Comparison of ENCODE assay signal across 2 cellular contexts in the genomic region with DNA sequence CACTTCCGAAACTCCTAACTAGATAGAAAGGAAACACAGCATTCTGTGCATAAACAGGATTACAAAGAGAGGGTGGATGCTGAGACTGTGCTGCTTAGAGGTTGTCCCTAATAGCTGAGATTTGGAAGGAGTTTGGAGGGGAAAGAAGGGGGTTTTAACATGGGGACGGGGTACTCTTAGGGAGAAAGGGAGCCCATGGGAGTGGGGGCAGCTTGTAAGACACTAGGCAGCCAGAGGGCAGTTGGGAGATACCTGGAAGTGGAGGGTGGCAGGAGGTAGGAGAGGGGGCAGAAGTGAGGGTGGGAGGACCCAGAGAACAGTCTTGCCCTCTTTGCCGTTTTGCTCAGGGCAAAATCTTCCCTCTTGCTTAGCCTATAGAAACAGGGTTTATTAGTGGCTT.
TF ChIP-seq lines count a peak whose summit lies in the region.

No MANE protein-coding gene starts in this region.

TF ChIP-seq in GM23338, 12 proteins besides CTCF, POLR2A, EP300 and RAD21 (continued from another document):
- TF ChIP-seq, protein P1, sequence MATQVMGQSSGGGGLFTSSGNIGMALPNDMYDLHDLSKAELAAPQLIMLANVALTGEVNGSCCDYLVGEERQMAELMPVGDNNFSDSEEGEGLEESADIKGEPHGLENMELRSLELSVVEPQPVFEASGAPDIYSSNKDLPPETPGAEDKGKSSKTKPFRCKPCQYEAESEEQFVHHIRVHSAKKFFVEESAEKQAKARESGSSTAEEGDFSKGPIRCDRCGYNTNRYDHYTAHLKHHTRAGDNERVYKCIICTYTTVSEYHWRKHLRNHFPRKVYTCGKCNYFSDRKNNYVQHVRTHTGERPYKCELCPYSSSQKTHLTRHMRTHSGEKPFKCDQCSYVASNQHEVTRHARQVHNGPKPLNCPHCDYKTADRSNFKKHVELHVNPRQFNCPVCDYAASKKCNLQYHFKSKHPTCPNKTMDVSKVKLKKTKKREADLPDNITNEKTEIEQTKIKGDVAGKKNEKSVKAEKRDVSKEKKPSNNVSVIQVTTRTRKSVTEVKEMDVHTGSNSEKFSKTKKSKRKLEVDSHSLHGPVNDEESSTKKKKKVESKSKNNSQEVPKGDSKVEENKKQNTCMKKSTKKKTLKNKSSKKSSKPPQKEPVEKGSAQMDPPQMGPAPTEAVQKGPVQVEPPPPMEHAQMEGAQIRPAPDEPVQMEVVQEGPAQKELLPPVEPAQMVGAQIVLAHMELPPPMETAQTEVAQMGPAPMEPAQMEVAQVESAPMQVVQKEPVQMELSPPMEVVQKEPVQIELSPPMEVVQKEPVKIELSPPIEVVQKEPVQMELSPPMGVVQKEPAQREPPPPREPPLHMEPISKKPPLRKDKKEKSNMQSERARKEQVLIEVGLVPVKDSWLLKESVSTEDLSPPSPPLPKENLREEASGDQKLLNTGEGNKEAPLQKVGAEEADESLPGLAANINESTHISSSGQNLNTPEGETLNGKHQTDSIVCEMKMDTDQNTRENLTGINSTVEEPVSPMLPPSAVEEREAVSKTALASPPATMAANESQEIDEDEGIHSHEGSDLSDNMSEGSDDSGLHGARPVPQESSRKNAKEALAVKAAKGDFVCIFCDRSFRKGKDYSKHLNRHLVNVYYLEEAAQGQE (IDR thresholded peaks at IDR 0.05; ENCODE audit: unreplicated experiment) = no peak
- no peak for TF ChIP-seq EZH2phosphoT487 (IDR thresholded peaks at IDR 0.05; ENCODE audit: unreplicated experiment)
- no peak for TF ChIP-seq CREB1 (CRISPR knock-in tag; IDR thresholded peaks at IDR 0.05; ENCODE audit: low read depth)
- TF ChIP-seq, protein P2, sequence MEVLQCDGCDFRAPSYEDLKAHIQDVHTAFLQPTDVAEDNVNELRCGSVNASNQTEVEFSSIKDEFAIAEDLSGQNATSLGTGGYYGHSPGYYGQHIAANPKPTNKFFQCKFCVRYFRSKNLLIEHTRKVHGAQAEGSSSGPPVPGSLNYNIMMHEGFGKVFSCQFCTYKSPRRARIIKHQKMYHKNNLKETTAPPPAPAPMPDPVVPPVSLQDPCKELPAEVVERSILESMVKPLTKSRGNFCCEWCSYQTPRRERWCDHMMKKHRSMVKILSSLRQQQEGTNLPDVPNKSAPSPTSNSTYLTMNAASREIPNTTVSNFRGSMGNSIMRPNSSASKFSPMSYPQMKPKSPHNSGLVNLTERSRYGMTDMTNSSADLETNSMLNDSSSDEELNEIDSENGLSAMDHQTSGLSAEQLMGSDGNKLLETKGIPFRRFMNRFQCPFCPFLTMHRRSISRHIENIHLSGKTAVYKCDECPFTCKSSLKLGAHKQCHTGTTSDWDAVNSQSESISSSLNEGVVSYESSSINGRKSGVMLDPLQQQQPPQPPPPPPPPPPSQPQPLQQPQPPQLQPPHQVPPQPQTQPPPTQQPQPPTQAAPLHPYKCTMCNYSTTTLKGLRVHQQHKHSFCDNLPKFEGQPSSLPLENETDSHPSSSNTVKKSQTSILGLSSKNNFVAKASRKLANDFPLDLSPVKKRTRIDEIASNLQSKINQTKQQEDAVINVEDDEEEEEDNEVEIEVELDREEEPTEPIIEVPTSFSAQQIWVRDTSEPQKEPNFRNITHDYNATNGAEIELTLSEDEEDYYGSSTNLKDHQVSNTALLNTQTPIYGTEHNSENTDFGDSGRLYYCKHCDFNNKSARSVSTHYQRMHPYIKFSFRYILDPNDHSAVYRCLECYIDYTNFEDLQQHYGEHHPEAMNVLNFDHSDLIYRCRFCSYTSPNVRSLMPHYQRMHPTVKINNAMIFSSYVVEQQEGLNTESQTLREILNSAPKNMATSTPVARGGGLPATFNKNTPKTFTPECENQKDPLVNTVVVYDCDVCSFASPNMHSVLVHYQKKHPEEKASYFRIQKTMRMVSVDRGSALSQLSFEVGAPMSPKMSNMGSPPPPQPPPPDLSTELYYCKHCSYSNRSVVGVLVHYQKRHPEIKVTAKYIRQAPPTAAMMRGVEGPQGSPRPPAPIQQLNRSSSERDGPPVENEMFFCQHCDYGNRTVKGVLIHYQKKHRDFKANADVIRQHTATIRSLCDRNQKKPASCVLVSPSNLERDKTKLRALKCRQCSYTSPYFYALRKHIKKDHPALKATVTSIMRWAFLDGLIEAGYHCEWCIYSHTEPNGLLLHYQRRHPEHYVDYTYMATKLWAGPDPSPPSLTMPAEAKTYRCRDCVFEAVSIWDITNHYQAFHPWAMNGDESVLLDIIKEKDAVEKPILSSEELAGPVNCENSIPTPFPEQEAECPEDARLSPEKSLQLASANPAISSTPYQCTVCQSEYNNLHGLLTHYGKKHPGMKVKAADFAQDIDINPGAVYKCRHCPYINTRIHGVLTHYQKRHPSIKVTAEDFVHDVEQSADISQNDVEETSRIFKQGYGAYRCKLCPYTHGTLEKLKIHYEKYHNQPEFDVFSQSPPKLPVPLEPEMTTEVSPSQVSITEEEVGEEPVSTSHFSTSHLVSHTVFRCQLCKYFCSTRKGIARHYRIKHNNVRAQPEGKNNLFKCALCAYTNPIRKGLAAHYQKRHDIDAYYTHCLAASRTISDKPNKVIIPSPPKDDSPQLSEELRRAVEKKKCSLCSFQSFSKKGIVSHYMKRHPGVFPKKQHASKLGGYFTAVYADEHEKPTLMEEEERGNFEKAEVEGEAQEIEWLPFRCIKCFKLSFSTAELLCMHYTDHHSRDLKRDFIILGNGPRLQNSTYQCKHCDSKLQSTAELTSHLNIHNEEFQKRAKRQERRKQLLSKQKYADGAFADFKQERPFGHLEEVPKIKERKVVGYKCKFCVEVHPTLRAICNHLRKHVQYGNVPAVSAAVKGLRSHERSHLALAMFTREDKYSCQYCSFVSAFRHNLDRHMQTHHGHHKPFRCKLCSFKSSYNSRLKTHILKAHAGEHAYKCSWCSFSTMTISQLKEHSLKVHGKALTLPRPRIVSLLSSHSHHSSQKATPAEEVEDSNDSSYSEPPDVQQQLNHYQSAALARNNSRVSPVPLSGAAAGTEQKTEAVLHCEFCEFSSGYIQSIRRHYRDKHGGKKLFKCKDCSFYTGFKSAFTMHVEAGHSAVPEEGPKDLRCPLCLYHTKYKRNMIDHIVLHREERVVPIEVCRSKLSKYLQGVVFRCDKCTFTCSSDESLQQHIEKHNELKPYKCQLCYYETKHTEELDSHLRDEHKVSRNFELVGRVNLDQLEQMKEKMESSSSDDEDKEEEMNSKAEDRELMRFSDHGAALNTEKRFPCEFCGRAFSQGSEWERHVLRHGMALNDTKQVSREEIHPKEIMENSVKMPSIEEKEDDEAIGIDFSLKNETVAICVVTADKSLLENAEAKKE (CRISPR knock-in tag; IDR thresholded peaks at IDR 0.05) = no peak
- no peak for TF ChIP-seq JUNB (IDR thresholded peaks at IDR 0.05; ENCODE audit: unreplicated experiment)
- TF ChIP-seq NANOG (IDR thresholded peaks at IDR 0.05; ENCODE audit: borderline replicate concordance) = no peak
- TF ChIP-seq, protein P3, sequence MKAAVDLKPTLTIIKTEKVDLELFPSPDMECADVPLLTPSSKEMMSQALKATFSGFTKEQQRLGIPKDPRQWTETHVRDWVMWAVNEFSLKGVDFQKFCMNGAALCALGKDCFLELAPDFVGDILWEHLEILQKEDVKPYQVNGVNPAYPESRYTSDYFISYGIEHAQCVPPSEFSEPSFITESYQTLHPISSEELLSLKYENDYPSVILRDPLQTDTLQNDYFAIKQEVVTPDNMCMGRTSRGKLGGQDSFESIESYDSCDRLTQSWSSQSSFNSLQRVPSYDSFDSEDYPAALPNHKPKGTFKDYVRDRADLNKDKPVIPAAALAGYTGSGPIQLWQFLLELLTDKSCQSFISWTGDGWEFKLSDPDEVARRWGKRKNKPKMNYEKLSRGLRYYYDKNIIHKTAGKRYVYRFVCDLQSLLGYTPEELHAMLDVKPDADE (IDR thresholded peaks at IDR 0.05) = no peak
- TF ChIP-seq STAT1 (IDR thresholded peaks at IDR 0.05; ENCODE audit: unreplicated experiment) = no peak

TF ChIP-seq in WTC11, 78 proteins besides CTCF, POLR2A, EP300 and RAD21 (continued from another document):
- TF ChIP-seq ZBTB43 (CRISPR knock-in tag; IDR thresholded peaks at IDR 0.05) (no peak), NR1H2 (CRISPR knock-in tag; IDR thresholded peaks at IDR 0.05) (no peak), AFF4 (CRISPR knock-in tag; IDR thresholded peaks at IDR 0.05; ENCODE audit: borderline replicate concordance) (no peak), SMAD3 (CRISPR knock-in tag; IDR thresholded peaks at IDR 0.05; ENCODE audit: borderline replicate concordance) (no peak), ATF2 (CRISPR knock-in tag; IDR thresholded peaks at IDR 0.05; ENCODE audit: borderline replicate concordance, low read depth) (no peak)
- TF ChIP-seq, protein P4, sequence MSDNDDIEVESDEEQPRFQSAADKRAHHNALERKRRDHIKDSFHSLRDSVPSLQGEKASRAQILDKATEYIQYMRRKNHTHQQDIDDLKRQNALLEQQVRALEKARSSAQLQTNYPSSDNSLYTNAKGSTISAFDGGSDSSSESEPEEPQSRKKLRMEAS (CRISPR knock-in tag; IDR thresholded peaks at IDR 0.05) = no peak
